In the genomic region with DNA sequence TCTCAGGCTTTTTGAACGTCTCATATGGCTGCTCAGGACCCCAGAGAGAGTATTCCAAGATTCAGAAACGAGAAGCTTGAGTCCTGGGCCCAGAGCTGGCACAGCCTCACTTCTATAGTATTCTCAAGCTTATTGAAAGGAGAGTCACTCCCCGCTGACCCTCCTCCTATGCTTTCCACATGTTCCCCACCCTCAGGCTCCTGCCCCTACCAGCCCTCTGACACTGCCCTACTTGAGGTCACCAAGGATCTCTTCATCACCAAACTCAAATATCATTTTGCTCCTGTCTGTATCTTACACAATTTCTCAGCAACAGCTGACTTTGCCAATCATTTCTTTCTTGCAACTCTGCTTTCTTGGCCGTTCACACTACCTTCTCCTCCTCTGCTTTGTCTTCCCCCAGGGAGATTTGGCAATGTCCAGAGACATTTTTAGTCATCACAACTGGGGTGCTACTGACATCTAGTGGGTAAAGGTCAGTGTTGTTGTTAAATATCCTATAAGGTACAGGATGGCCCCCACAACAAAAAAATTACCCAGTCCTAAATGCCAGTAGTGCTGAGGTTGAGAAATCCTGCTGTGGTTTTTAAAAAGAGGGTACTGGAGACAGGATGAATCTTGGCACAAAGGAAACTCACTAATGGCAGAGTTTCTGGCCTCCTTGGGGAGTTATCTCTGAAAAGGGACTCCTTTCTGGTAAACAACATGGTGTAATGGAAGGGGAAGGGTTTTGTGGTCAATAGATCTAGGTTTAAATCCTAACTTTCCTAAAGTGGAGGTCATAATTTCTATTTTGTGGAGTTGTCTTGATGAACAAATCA, we compare ENCODE assay signal across 9 cellular contexts. TPM values are rescaled to one million over a fixed set of nuclear protein-coding genes. Genes with fewer than 3 reads are reported as not detected.
DNase-seq lines count a peak whose midpoint lies in the region; ATAC-seq and TF ChIP-seq lines count a peak whose summit lies in the region.
"Had no signal": no experiment of that assay in that cellular context is flagged by ENCODE, and none has a peak within 500 bp of the region (broad histone marks: within the 10 kb centered on the region; RNA-seq: fewer than 3 reads in every experiment).

No MANE protein-coding gene starts in this region.

- no peaks in the 10 kb centered on the region for H3K36me3 ChIP-seq in vagina

- peak; percentile 68 for ATAC-seq in GM19438 (IDR thresholded peaks at IDR 0.05; ENCODE audit: low read depth, unreplicated experiment)
- ATAC-seq in HG03354 (IDR thresholded peaks at IDR 0.05; ENCODE audit: poor library complexity, severe bottlenecking, unreplicated experiment): peak; percentile 81
- ATAC-seq in left ventricle myocardium superior: peak; percentile 55

- H3K27ac ChIP-seq in vagina: no peak overlapping the region
- H3K27ac ChIP-seq: SK-N-MC had no signal

- no peaks in the 10 kb centered on the region for H3K27me3 ChIP-seq in vagina

- intact Hi-C loops in left ventricle myocardium superior (cut with micrococcal nuclease) (no loop called here), vagina (cut with DNase I) (no loop called here)

- no peak for TF ChIP-seq POLR2A in vagina (IDR thresholded peaks at IDR 0.05)

- peak in 1 of 3 experiments; percentile 8 for TF ChIP-seq CTCF in vagina (IDR thresholded peaks at IDR 0.05)

- peak; percentile 35 for DNase-seq in DMS153 treated with DMSO at 0.1 percent for 48 hours (lab: John Stamatoyannopoulos, UW; ENCODE audit: unreplicated experiment)
- peak; percentile 3 for DNase-seq in SK-N-DZ (ENCODE audit: low spot score)
- no peak for DNase-seq in left ventricle myocardium superior
- no peak for DNase-seq in vagina (ENCODE audit: extremely low spot score in 2 of 2)
- no peak for DNase-seq in NCI-H2029 treated with DMSO at 0.1 percent for 48 hours (lab: John Stamatoyannopoulos, UW)
- no peak for DNase-seq in NCI-H748 treated with DMSO at 0.1 percent for 48 hours (lab: John Stamatoyannopoulos, UW)

- peaks cover 6% of the 10 kb centered on the region for H3K4me1 ChIP-seq in vagina

- no peak overlapping the region for H3K4me3 ChIP-seq in vagina
- H3K4me3 ChIP-seq: SK-N-MC had no signal

- H3K9me3 ChIP-seq in vagina: no peaks in the 10 kb centered on the region

RNA-seq across cellular contexts. Expression of a gene that starts 26.9 kb away (rescaled TPM):
- polyA plus RNA-seq in SK-N-DZ (2014; cell fraction: cytosol; rRNA removed): 10.8 and 11.4 TPM in 2 replicates
- 12.1 and 15.7 TPM in 2 replicates for polyA plus RNA-seq in SK-N-DZ (2014; cell fraction: nucleus; rRNA removed)
- 12.0 TPM for total RNA-seq in left ventricle myocardium superior
- total RNA-seq in vagina: 9.8 TPM

RNA-seq across cellular contexts. Expression of a gene that starts 47.5 kb away (rescaled TPM):
- polyA plus RNA-seq in SK-N-DZ (2014; cell fraction: cytosol; rRNA removed): 10.3 and 23.6 TPM in 2 replicates
- 63.1 and 93.1 TPM in 2 replicates for polyA plus RNA-seq in SK-N-DZ (2014; cell fraction: nucleus; rRNA removed)
- 25.2 TPM for total RNA-seq in left ventricle myocardium superior
- 18.2 TPM for total RNA-seq in vagina

Comparison
In these comparisons a context has a peak if more than half of its experiments do, and no peak if none do; other contexts are left out.
1. DNase-seq: peak in DMS153 treated with DMSO at 0.1 percent for 48 hours (single experiment) and SK-N-DZ (single experiment); none in left ventricle myocardium superior (single experiment), vagina (0 of 2), NCI-H2029 treated with DMSO at 0.1 percent for 48 hours (single experiment) and NCI-H748 treated with DMSO at 0.1 percent for 48 hours (single experiment).
2. Peak in every context shown above with its lines, with median percentiles within 50 percentile points of each other: ATAC-seq.